In the genomic region with DNA sequence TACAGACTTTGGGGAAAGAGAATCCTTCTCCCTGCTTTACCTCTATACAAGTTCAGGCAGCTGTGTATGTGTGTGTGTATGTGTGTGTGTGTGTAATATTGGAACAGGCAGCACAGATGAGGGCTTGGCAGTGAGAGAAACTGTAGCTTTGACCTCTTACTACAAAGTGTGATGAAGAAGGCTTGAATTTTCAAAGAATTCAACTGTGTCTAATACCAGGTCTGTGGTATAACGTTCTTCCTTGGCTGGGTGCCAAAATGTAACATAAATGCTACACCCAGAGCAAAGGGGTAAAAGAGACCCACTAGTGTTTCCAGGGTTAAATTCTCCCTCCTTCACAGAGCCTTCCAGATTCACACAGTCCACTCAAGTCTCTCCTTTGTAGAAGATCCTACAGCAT, we compare ENCODE assay signal across 9 cellular contexts. TPM values are rescaled to one million over a fixed set of nuclear protein-coding genes. Genes with fewer than 3 reads are reported as not detected.
DNase-seq lines count a peak whose midpoint lies in the region; ATAC-seq and TF ChIP-seq lines count a peak whose summit lies in the region.
"Had no signal": no experiment of that assay in that cellular context is flagged by ENCODE, and none has a peak within 500 bp of the region (broad histone marks: within the 10 kb centered on the region; RNA-seq: fewer than 3 reads in every experiment).

No MANE protein-coding gene starts in this region.

- intact Hi-C loops in activated CD8-positive, alpha-beta T cell treated with anti-CD3 and anti-CD28 coated beads for 36 hours (cut with micrococcal nuclease), result loop anchor here (5.0 kb wide), 1 partner anchor 48 kb away; no protein-coding TSS in a partner anchor

- CTCF ChIA-PET in activated CD8-positive, alpha-beta T cell treated with anti-CD3 and anti-CD28 coated beads for 36 hours (lab: Charles Lee), result interaction anchor here (0.8 to 1.8 kb wide), 2 partner anchors 27 to 50 kb away, joined by 3 to 4 read pairs; no protein-coding TSS in a partner anchor

- H3K27ac Mint-ChIP-seq in activated CD8-positive, alpha-beta T cell treated with anti-CD3 and anti-CD28 coated beads for 36 hours, result peak overlapping the region; percentile 97

- ATAC-seq in HG02852 (IDR thresholded peaks at IDR 0.05; ENCODE audit: unreplicated experiment) (peak; percentile 5), GM18519 (IDR thresholded peaks at IDR 0.05; ENCODE audit: low FRiP score, unreplicated experiment) (no peak), GM19328 (IDR thresholded peaks at IDR 0.05; ENCODE audit: unreplicated experiment) (no peak)
- peak; percentile 35 for ATAC-seq in activated CD8-positive, alpha-beta T cell treated with anti-CD3 and anti-CD28 coated beads for 36 hours

- H3K4me3 Mint-ChIP-seq in activated CD8-positive, alpha-beta T cell treated with anti-CD3 and anti-CD28 coated beads for 36 hours, result peak overlapping the region; percentile 47

- H3K9me3 Mint-ChIP-seq in activated CD8-positive, alpha-beta T cell treated with anti-CD3 and anti-CD28 coated beads for 36 hours, result peaks cover 27% of the 10 kb centered on the region

- POLR2A ChIA-PET in activated CD8-positive, alpha-beta T cell treated with anti-CD3 and anti-CD28 coated beads for 36 hours (lab: Charles Lee), result no interaction called here

- no peaks in the 10 kb centered on the region for H3K27me3 Mint-ChIP-seq in activated CD8-positive, alpha-beta T cell treated with anti-CD3 and anti-CD28 coated beads for 36 hours

- peaks cover 84% of the 10 kb centered on the region for H3K4me1 Mint-ChIP-seq in activated CD8-positive, alpha-beta T cell treated with anti-CD3 and anti-CD28 coated beads for 36 hours (ENCODE audit: low read depth)

- DNase-seq in GM12865 (ENCODE audit: low read depth) (peak; percentile 29), myocyte (ENCODE audit: low read depth) (peak; percentile 15), NCI-H526 (lab: John Stamatoyannopoulos, UW) (no peak), T-helper 9 cell (no peak)
- peak; percentile 20 for DNase-seq in activated CD8-positive, alpha-beta T cell treated with anti-CD3 and anti-CD28 coated beads for 36 hours
- DNase-seq: NCI-H748 treated with DMSO at 0.1 percent for 48 hours had no signal

- H3K4me3 ChIP-seq in GM12865 (ENCODE audit: low read depth, low read length), result no peak overlapping the region; the same call in 1 of the 2 replicates

- no peak for TF ChIP-seq CTCF in GM12865 (IDR thresholded peaks at IDR 0.05; ENCODE audit: insufficient read depth, low read depth, low read length, missing control alignments)
- TF ChIP-seq CTCF in activated CD8-positive, alpha-beta T cell treated with anti-CD3 and anti-CD28 coated beads for 36 hours (IDR thresholded peaks at IDR 0.05), result no peak

- H3K36me3 Mint-ChIP-seq in activated CD8-positive, alpha-beta T cell treated with anti-CD3 and anti-CD28 coated beads for 36 hours (ENCODE audit: low read depth), result peaks cover 21% of the 10 kb centered on the region

RNA-seq across cellular contexts. Expression of gene CHST2, which starts 51.1 kb away (rescaled TPM):
- 1 to 10 TPM; 6.0 to 6.9 TPM for total RNA-seq in activated CD8-positive, alpha-beta T cell treated with anti-CD3 and anti-CD28 coated beads for 36 hours
- total RNA-seq in myocyte, result 5.1 and 8.3 TPM in 2 replicates
- 4.3 TPM for polyA plus RNA-seq in myocyte (2012)

Comparison
In these comparisons a context has a peak if more than half of its experiments do, and no peak if none do; other contexts are left out.
1. DNase-seq: peak in GM12865 (single experiment), activated CD8-positive, alpha-beta T cell treated with anti-CD3 and anti-CD28 coated beads for 36 hours (single experiment) and myocyte (single experiment); none in NCI-H526 (0 of 2) and T-helper 9 cell (single experiment).
2. ATAC-seq: peak in HG02852 (single experiment) and activated CD8-positive, alpha-beta T cell treated with anti-CD3 and anti-CD28 coated beads for 36 hours (single experiment); none in GM18519 (single experiment) and GM19328 (single experiment).